1 cellular context compared by ENCODE assay signal in the genomic region with DNA sequence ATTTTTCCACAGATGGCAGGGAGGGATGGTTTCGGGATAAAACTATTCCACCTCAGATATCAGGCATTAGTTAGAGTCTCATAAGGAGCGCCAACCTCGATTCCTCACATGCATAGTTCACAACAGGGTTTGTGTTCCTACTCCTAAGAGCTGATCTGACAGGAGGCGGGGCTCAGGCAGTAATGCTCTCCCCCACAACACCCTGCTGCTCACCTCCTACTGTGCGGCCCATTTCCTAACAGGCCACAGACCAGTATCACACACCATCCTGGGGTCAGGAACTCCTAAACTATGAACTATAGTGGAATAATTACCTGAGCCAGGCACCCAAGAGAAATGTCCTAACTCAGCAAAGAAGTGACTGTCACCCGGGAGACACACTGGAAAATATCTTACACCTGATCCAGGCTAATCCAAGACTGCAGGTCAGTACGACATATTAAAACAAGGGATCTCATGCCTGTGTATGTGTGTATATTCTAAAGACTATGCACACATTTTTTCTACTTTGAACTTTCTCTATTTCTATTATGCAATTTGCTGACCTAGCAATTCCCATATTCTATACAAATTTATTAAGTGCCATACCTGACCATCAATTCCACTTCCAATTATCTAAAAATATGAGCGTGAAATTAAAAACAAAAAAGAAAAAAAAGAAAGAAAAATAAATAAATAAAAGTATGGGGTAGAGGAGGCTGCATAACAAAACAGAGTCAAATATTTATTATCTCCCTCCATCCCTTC.
A peak's percentile ranks its signal among the peaks of the same experiment; 100 is the strongest.
TF ChIP-seq lines count a peak whose summit lies in the region.

No MANE protein-coding gene starts in this region.

TF ChIP-seq in H1, 55 proteins besides CTCF, POLR2A, EP300 and RAD21:
- TF ChIP-seq PHF8 (conservative IDR thresholded peaks at IDR 0.05; ENCODE audit: low read depth, low read length) (no peak), RFX5 (IDR thresholded peaks at IDR 0.05; ENCODE audit: borderline replicate concordance, low read depth, low read length) (no peak), MAFK (IDR thresholded peaks at IDR 0.05; ENCODE audit: low read depth, low read length) (peak; percentile 84), KDM5A (IDR thresholded peaks at IDR 0.05; ENCODE audit: low read length) (no peak)
- TF ChIP-seq, protein P1, sequence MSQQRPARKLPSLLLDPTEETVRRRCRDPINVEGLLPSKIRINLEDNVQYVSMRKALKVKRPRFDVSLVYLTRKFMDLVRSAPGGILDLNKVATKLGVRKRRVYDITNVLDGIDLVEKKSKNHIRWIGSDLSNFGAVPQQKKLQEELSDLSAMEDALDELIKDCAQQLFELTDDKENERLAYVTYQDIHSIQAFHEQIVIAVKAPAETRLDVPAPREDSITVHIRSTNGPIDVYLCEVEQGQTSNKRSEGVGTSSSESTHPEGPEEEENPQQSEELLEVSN (IDR thresholded peaks at IDR 0.05), result no peak
